1 cellular context compared by ENCODE assay signal in the genomic region with DNA sequence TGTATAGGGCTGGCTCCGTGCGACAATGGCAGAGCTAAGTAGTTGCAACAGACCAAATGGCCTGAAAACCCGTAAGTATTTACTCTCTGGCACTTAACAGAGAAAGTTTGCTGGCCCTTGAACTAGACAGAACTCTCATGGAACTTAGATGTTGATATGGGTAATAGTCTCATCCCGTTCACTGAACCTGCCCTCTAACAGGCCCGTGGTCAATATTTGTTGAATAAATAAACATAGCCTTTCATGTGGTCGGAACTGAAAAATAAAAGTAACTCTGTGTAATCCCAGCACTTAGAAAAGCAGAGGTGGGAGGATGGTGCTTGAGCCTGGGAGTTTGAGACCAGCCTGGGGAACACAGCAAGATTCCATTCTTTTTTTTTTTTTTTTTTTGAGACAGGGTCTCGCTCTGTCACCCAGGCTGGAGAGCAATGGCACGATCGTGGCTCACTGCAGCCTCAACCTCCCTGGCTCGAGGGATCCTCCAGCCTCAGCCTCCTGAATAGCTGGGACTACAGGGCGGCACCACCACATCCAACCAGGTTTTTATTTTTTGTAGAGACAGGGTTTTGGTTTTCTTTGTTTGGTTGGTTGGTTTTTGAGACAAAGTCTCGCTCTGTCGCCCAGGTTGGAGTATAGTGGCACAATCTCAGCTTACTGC.
TF ChIP-seq lines count a peak whose summit lies in the region.

No MANE protein-coding gene starts in this region.

TF ChIP-seq in HepG2, 621 proteins besides CTCF, POLR2A, EP300 and RAD21 (continued from another document and continues in another):
- TF ChIP-seq, protein P1, sequence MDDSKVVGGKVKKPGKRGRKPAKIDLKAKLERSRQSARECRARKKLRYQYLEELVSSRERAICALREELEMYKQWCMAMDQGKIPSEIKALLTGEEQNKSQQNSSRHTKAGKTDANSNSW (CRISPR knock-in tag; IDR thresholded peaks at IDR 0.05; ENCODE audit: borderline replicate concordance): no peak
- TF ChIP-seq SSRP1 (CRISPR knock-in tag; IDR thresholded peaks at IDR 0.05): no peak
- TF ChIP-seq, protein P2, sequence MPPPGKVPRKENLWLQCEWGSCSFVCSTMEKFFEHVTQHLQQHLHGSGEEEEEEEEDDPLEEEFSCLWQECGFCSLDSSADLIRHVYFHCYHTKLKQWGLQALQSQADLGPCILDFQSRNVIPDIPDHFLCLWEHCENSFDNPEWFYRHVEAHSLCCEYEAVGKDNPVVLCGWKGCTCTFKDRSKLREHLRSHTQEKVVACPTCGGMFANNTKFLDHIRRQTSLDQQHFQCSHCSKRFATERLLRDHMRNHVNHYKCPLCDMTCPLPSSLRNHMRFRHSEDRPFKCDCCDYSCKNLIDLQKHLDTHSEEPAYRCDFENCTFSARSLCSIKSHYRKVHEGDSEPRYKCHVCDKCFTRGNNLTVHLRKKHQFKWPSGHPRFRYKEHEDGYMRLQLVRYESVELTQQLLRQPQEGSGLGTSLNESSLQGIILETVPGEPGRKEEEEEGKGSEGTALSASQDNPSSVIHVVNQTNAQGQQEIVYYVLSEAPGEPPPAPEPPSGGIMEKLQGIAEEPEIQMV (CRISPR knock-in tag; IDR thresholded peaks at IDR 0.05; ENCODE audit: low read depth): no peak
- TF ChIP-seq PLRG1 (conservative IDR thresholded peaks at IDR 0.05): no peak
- TF ChIP-seq NCOA5 (CRISPR knock-in tag; IDR thresholded peaks at IDR 0.05): no peak
- TF ChIP-seq U2AF1 (optimal IDR thresholded peaks at IDR 0.05; ENCODE audit: low read depth, low read length): no peak
- no peak for TF ChIP-seq ZNF282 (IDR thresholded peaks at IDR 0.05; ENCODE audit: partially characterized antibody)
- TF ChIP-seq ZNF33A (CRISPR knock-in tag; IDR thresholded peaks at IDR 0.05; ENCODE audit: borderline replicate concordance): no peak
- TF ChIP-seq TP53 (CRISPR knock-in tag; conservative IDR thresholded peaks at IDR 0.05): no peak
- TF ChIP-seq ARHGAP35 (CRISPR knock-in tag; IDR thresholded peaks at IDR 0.05; ENCODE audit: borderline replicate concordance): no peak
- no peak for TF ChIP-seq MTA3 (CRISPR knock-in tag; IDR thresholded peaks at IDR 0.05)
- no peak for TF ChIP-seq ZNF136 (CRISPR knock-in tag; IDR thresholded peaks at IDR 0.05; ENCODE audit: low read depth)
- peak; percentile 97 for TF ChIP-seq NCOA2 (CRISPR knock-in tag; IDR thresholded peaks at IDR 0.05)
- TF ChIP-seq ZKSCAN5 (CRISPR knock-in tag; IDR thresholded peaks at IDR 0.05): no peak
- no peak for TF ChIP-seq ZNF530 (CRISPR knock-in tag; IDR thresholded peaks at IDR 0.05; ENCODE audit: low read depth)
- no peak for TF ChIP-seq ZNF768 (CRISPR knock-in tag; IDR thresholded peaks at IDR 0.05)
- peak; percentile 65 for TF ChIP-seq ZMYM3 (CRISPR knock-in tag; IDR thresholded peaks at IDR 0.05)
- TF ChIP-seq ZNF343 (CRISPR knock-in tag; IDR thresholded peaks at IDR 0.05): no peak
- no peak for TF ChIP-seq NR1H2 (CRISPR knock-in tag; IDR thresholded peaks at IDR 0.05; ENCODE audit: borderline replicate concordance, low read depth)
- TF ChIP-seq BHLHE40 (IDR thresholded peaks at IDR 0.05; ENCODE audit: low read length): peak; percentile 83
- no peak for TF ChIP-seq ZNF790 (CRISPR knock-in tag; IDR thresholded peaks at IDR 0.05; ENCODE audit: borderline replicate concordance)
- TF ChIP-seq, protein P3, sequence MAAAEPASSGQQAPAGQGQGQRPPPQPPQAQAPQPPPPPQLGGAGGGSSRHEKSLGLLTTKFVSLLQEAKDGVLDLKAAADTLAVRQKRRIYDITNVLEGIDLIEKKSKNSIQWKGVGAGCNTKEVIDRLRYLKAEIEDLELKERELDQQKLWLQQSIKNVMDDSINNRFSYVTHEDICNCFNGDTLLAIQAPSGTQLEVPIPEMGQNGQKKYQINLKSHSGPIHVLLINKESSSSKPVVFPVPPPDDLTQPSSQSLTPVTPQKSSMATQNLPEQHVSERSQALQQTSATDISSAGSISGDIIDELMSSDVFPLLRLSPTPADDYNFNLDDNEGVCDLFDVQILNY (CRISPR knock-in tag; conservative IDR thresholded peaks at IDR 0.05): no peak
- TF ChIP-seq KMT2A (CRISPR knock-in tag; IDR thresholded peaks at IDR 0.05): peak; percentile 31; the same call in 1 of the 2 replicates
- TF ChIP-seq ZFX (CRISPR knock-in tag; IDR thresholded peaks at IDR 0.05; ENCODE audit: low read depth): 0 out of 2 replicates have a peak, but pooled peaks have one; percentile 10
- TF ChIP-seq IRF2 (CRISPR knock-in tag; IDR thresholded peaks at IDR 0.05): peak; percentile 71; the same call in 1 of the 2 replicates
- TF ChIP-seq ZEB1 (IDR thresholded peaks at IDR 0.05; ENCODE audit: insufficient replicate concordance, low read depth): no peak
- TF ChIP-seq, protein P4, sequence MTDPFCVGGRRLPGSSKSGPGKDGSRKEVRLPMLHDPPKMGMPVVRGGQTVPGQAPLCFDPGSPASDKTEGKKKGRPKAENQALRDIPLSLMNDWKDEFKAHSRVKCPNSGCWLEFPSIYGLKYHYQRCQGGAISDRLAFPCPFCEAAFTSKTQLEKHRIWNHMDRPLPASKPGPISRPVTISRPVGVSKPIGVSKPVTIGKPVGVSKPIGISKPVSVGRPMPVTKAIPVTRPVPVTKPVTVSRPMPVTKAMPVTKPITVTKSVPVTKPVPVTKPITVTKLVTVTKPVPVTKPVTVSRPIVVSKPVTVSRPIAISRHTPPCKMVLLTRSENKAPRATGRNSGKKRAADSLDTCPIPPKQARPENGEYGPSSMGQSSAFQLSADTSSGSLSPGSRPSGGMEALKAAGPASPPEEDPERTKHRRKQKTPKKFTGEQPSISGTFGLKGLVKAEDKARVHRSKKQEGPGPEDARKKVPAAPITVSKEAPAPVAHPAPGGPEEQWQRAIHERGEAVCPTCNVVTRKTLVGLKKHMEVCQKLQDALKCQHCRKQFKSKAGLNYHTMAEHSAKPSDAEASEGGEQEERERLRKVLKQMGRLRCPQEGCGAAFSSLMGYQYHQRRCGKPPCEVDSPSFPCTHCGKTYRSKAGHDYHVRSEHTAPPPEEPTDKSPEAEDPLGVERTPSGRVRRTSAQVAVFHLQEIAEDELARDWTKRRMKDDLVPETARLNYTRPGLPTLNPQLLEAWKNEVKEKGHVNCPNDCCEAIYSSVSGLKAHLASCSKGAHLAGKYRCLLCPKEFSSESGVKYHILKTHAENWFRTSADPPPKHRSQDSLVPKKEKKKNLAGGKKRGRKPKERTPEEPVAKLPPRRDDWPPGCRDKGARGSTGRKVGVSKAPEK (CRISPR knock-in tag; IDR thresholded peaks at IDR 0.05; ENCODE audit: borderline replicate concordance): peak; percentile 88; the same call in 1 of the 2 replicates
- TF ChIP-seq, protein P5, sequence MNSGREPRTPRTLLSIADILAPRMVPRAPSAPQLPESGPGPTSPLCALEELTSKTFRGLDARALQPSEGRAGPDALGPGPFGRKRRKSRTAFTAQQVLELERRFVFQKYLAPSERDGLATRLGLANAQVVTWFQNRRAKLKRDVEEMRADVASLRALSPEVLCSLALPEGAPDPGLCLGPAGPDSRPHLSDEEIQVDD (CRISPR knock-in tag; IDR thresholded peaks at IDR 0.05; ENCODE audit: borderline replicate concordance): no peak
- no peak for TF ChIP-seq ZNF484 (CRISPR knock-in tag; IDR thresholded peaks at IDR 0.05; ENCODE audit: borderline replicate concordance, low read depth)
- TF ChIP-seq ZNF138 (CRISPR knock-in tag; IDR thresholded peaks at IDR 0.05; ENCODE audit: low read depth): no peak
- no peak for TF ChIP-seq MTF1 (CRISPR knock-in tag; IDR thresholded peaks at IDR 0.05)
- no peak for TF ChIP-seq ARID2 (CRISPR knock-in tag; IDR thresholded peaks at IDR 0.05; ENCODE audit: borderline replicate concordance)
- TF ChIP-seq ZNF7 (CRISPR knock-in tag; IDR thresholded peaks at IDR 0.05): no peak
- no peak for TF ChIP-seq AGO1 (IDR thresholded peaks at IDR 0.05; ENCODE audit: low read depth, low read length, poor library complexity, severe bottlenecking)
- no peak for TF ChIP-seq ZNF510 (CRISPR knock-in tag; IDR thresholded peaks at IDR 0.05; ENCODE audit: low read depth)
- TF ChIP-seq KAT7 (CRISPR knock-in tag; IDR thresholded peaks at IDR 0.05; ENCODE audit: borderline replicate concordance): no peak
- TF ChIP-seq, protein P6, sequence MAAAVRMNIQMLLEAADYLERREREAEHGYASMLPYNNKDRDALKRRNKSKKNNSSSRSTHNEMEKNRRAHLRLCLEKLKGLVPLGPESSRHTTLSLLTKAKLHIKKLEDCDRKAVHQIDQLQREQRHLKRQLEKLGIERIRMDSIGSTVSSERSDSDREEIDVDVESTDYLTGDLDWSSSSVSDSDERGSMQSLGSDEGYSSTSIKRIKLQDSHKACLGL (CRISPR knock-in tag; IDR thresholded peaks at IDR 0.05): no peak
- no peak for TF ChIP-seq NFYC (CRISPR knock-in tag; IDR thresholded peaks at IDR 0.05)
- no peak for TF ChIP-seq DMAP1 (CRISPR knock-in tag; IDR thresholded peaks at IDR 0.05)
- TF ChIP-seq, protein P7, sequence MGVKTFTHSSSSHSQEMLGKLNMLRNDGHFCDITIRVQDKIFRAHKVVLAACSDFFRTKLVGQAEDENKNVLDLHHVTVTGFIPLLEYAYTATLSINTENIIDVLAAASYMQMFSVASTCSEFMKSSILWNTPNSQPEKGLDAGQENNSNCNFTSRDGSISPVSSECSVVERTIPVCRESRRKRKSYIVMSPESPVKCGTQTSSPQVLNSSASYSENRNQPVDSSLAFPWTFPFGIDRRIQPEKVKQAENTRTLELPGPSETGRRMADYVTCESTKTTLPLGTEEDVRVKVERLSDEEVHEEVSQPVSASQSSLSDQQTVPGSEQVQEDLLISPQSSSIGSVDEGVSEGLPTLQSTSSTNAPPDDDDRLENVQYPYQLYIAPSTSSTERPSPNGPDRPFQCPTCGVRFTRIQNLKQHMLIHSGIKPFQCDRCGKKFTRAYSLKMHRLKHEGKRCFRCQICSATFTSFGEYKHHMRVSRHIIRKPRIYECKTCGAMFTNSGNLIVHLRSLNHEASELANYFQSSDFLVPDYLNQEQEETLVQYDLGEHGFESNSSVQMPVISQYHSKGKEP (CRISPR knock-in tag; IDR thresholded peaks at IDR 0.05): no peak
- TF ChIP-seq MTF2 (CRISPR knock-in tag; IDR thresholded peaks at IDR 0.05; ENCODE audit: borderline replicate concordance): no peak
- TF ChIP-seq MLLT10 (CRISPR knock-in tag; IDR thresholded peaks at IDR 0.05): no peak
- TF ChIP-seq, protein P8, sequence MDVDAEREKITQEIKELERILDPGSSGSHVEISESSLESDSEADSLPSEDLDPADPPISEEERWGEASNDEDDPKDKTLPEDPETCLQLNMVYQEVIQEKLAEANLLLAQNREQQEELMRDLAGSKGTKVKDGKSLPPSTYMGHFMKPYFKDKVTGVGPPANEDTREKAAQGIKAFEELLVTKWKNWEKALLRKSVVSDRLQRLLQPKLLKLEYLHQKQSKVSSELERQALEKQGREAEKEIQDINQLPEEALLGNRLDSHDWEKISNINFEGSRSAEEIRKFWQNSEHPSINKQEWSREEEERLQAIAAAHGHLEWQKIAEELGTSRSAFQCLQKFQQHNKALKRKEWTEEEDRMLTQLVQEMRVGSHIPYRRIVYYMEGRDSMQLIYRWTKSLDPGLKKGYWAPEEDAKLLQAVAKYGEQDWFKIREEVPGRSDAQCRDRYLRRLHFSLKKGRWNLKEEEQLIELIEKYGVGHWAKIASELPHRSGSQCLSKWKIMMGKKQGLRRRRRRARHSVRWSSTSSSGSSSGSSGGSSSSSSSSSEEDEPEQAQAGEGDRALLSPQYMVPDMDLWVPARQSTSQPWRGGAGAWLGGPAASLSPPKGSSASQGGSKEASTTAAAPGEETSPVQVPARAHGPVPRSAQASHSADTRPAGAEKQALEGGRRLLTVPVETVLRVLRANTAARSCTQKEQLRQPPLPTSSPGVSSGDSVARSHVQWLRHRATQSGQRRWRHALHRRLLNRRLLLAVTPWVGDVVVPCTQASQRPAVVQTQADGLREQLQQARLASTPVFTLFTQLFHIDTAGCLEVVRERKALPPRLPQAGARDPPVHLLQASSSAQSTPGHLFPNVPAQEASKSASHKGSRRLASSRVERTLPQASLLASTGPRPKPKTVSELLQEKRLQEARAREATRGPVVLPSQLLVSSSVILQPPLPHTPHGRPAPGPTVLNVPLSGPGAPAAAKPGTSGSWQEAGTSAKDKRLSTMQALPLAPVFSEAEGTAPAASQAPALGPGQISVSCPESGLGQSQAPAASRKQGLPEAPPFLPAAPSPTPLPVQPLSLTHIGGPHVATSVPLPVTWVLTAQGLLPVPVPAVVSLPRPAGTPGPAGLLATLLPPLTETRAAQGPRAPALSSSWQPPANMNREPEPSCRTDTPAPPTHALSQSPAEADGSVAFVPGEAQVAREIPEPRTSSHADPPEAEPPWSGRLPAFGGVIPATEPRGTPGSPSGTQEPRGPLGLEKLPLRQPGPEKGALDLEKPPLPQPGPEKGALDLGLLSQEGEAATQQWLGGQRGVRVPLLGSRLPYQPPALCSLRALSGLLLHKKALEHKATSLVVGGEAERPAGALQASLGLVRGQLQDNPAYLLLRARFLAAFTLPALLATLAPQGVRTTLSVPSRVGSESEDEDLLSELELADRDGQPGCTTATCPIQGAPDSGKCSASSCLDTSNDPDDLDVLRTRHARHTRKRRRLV (CRISPR knock-in tag; IDR thresholded peaks at IDR 0.05): peak; percentile 57; the same call in 1 of the 2 replicates
- peak; percentile 78 for TF ChIP-seq TEAD3 (CRISPR knock-in tag; optimal IDR thresholded peaks at IDR 0.05; ENCODE audit: borderline replicate concordance)
- TF ChIP-seq ZNF367 (CRISPR knock-in tag; IDR thresholded peaks at IDR 0.05; ENCODE audit: borderline replicate concordance): no peak
- TF ChIP-seq, protein P9, sequence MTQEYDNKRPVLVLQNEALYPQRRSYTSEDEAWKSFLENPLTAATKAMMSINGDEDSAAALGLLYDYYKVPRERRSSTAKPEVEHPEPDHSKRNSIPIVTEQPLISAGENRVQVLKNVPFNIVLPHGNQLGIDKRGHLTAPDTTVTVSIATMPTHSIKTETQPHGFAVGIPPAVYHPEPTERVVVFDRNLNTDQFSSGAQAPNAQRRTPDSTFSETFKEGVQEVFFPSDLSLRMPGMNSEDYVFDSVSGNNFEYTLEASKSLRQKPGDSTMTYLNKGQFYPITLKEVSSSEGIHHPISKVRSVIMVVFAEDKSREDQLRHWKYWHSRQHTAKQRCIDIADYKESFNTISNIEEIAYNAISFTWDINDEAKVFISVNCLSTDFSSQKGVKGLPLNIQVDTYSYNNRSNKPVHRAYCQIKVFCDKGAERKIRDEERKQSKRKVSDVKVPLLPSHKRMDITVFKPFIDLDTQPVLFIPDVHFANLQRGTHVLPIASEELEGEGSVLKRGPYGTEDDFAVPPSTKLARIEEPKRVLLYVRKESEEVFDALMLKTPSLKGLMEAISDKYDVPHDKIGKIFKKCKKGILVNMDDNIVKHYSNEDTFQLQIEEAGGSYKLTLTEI (CRISPR knock-in tag; conservative IDR thresholded peaks at IDR 0.05): no peak
- peak; percentile 66; the same call in 1 of the 2 replicates for TF ChIP-seq ZNF746 (CRISPR knock-in tag; IDR thresholded peaks at IDR 0.05)
- TF ChIP-seq ZNF235 (CRISPR knock-in tag; IDR thresholded peaks at IDR 0.05; ENCODE audit: borderline replicate concordance): no peak
- no peak for TF ChIP-seq ZNF224 (CRISPR knock-in tag; IDR thresholded peaks at IDR 0.05)
- TF ChIP-seq KLF11 (CRISPR knock-in tag; IDR thresholded peaks at IDR 0.05): peak; percentile 55; the same call in 1 of the 2 replicates
- TF ChIP-seq PRMT3 (CRISPR knock-in tag; IDR thresholded peaks at IDR 0.05; ENCODE audit: borderline replicate concordance, low read depth): no peak
- TF ChIP-seq, protein P10, sequence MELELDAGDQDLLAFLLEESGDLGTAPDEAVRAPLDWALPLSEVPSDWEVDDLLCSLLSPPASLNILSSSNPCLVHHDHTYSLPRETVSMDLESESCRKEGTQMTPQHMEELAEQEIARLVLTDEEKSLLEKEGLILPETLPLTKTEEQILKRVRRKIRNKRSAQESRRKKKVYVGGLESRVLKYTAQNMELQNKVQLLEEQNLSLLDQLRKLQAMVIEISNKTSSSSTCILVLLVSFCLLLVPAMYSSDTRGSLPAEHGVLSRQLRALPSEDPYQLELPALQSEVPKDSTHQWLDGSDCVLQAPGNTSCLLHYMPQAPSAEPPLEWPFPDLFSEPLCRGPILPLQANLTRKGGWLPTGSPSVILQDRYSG (CRISPR knock-in tag; IDR thresholded peaks at IDR 0.05): no peak
- TF ChIP-seq HDAC1 (CRISPR knock-in tag; IDR thresholded peaks at IDR 0.05): peak; percentile 87
